14 cellular contexts compared by ENCODE assay signal in the genomic region with DNA sequence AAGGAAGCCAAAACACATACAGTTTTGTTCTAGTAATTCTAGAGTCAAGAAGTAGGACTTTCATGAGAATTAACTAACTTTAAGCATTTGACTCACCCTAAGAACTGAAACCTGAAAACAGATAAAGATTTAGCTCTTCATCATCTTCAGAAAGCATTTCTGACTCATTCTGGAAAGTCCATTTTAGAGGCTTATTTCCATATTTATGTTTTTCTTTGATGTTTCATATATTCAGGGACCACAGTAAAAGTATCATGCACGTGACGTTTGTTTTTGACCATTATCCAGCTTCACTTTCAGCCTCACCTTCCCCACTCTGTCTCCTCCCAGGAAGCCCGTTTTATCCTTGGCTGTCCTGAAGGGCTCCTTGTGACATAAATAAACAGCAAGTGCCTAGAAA.
A peak's percentile ranks its signal among the peaks of the same experiment; 100 is the strongest.
DNase-seq lines count a peak whose midpoint lies in the region; ATAC-seq lines count a peak whose summit lies in the region.
"Had no signal": no experiment of that assay in that cellular context is flagged by ENCODE, and none has a peak within 500 bp of the region (broad histone marks: within the 10 kb centered on the region; RNA-seq: fewer than 3 reads in every experiment).

No MANE protein-coding gene starts in this region.

- ATAC-seq in GM18867 (IDR thresholded peaks at IDR 0.05; ENCODE audit: unreplicated experiment) (peak; percentile 89), GM21528 (IDR thresholded peaks at IDR 0.05; ENCODE audit: low FRiP score, unreplicated experiment) (peak; percentile 95), HG02981 (IDR thresholded peaks at IDR 0.05; ENCODE audit: unreplicated experiment) (peak; percentile 84), HG03558 (IDR thresholded peaks at IDR 0.05; ENCODE audit: extremely low read depth, unreplicated experiment) (peak; percentile 67)
- ATAC-seq: left cardiac atrium had no signal

- DNase-seq in cerebellar cortex (ENCODE audit: low spot score) (no peak), DMS53 (lab: John Stamatoyannopoulos, UW) (no peak), DMS 273 treated with DMSO at 0.1 percent for 48 hours (lab: John Stamatoyannopoulos, UW) (no peak), NCI-H226 (no peak)
- DNase-seq: activated naive CD8-positive, alpha-beta T cell treated with anti-CD3 and anti-CD28 coated beads, Interleukin-2, amount 10 ng/mL, durations not matched to agents 7 days and 5 days; DMS79; left cardiac atrium; NCI-H2029 treated with DMSO at 0.1 percent for 48 hours; stimulated activated CD4-positive, alpha-beta T cell treated with anti-CD3 and anti-CD28 coated beads, Interleukin-4, amount 100 ng/mL, for 1 hour; stimulated activated naive CD4-positive, alpha-beta T cell had no signal
